17 cellular contexts compared by ENCODE assay signal in genomic region chr4:177001271-177002175, GRCh38.
DNase-seq lines count a peak whose midpoint lies in the region; ATAC-seq and TF ChIP-seq lines count a peak whose summit lies in the region.
"Had no signal": no experiment of that assay in that cellular context is flagged by ENCODE, and none has a peak within 500 bp of the region (broad histone marks: within the 10 kb centered on the region; RNA-seq: fewer than 3 reads in every experiment).

No MANE protein-coding gene starts in this region.

- no peak overlapping the region for H3K9ac ChIP-seq in neural cell (ENCODE audit: low read length)

- H3K9me3 ChIP-seq in neural cell (ENCODE audit: low read length) = no peaks in the 10 kb centered on the region

- H3K36me3 ChIP-seq in neural cell (ENCODE audit: insufficient read depth, low read length) = no peaks in the 10 kb centered on the region
- H3K36me3 ChIP-seq: gastroesophageal sphincter, right lobe of liver, WERI-Rb-1 had no signal

- TF ChIP-seq EP300 in neural cell (conservative IDR thresholded peaks at IDR 0.05; ENCODE audit: poor library complexity, severe bottlenecking) = peak; percentile 58

- no peaks in the 10 kb centered on the region for H3K27me3 ChIP-seq in neural cell (ENCODE audit: insufficient read depth, low read depth, low read length)
- H3K27me3 ChIP-seq: gastroesophageal sphincter, right lobe of liver had no signal

- TF ChIP-seq CTCF in neural cell (IDR thresholded peaks at IDR 0.05; ENCODE audit: poor library complexity, severe bottlenecking) = no peak

- H3K9me2 ChIP-seq in neural cell (ENCODE audit: insufficient read depth, low read length) = no peaks in the 10 kb centered on the region

- peak; percentile 15 for DNase-seq in GM03348 (ENCODE audit: low spot score)
- peak; percentile 80 for DNase-seq in NCI-H226
- peak; percentile 15 for DNase-seq in dermis blood vessel endothelial cell
- DNase-seq in DMS114 treated with DMSO at 0.1 percent for 48 hours (lab: John Stamatoyannopoulos, UW; ENCODE audit: unreplicated experiment) = no peak
- no peak for DNase-seq in AML-193 (lab: John Stamatoyannopoulos, UW)
- DNase-seq: activated naive CD8-positive, alpha-beta T cell treated with anti-CD3 and anti-CD28 coated beads, Interleukin-2, amount 50 U/mL, for 24 hours; cortex of kidney; left cardiac atrium; NCI-H1092; right lobe of liver; Right ventricle myocardium superior; WERI-Rb-1 had no signal

- no peaks in the 10 kb centered on the region for H3F3A ChIP-seq in neural cell (ENCODE audit: insufficient read depth, low read length, poor library complexity, severe bottlenecking)

- ATAC-seq in HG03469 (IDR thresholded peaks at IDR 0.05; ENCODE audit: unreplicated experiment) (no peak), GM21723 (IDR thresholded peaks at IDR 0.05; ENCODE audit: unreplicated experiment) (no peak)
- ATAC-seq: activated naive CD8-positive, alpha-beta T cell treated with anti-CD3 and anti-CD28 coated beads, Interleukin-2, amount 50 U/mL, for 24 hours; gastroesophageal sphincter; right lobe of liver had no signal

- no peak overlapping the region for H3K4me3 ChIP-seq in neural cell (ENCODE audit: low read length)
- H3K4me3 ChIP-seq: gastroesophageal sphincter, right lobe of liver had no signal

- H3K4me2 ChIP-seq in neural cell (ENCODE audit: low read length) = no peak overlapping the region

- H3K79me2 ChIP-seq in neural cell (replicated peaks; ENCODE audit: insufficient read depth, low read length) = no peaks in the 10 kb centered on the region

- H2AFZ ChIP-seq in neural cell (ENCODE audit: low read depth, low read length) = no peak overlapping the region

- TF ChIP-seq RAD21 in neural cell (conservative IDR thresholded peaks at IDR 0.05) = no peak

- no peaks in the 10 kb centered on the region for H4K20me1 ChIP-seq in neural cell (ENCODE audit: insufficient read depth)

- H3K27ac ChIP-seq in neural cell (ENCODE audit: low read length) = no peak overlapping the region
- H3K27ac ChIP-seq: C4-2B, gastroesophageal sphincter, right lobe of liver, WERI-Rb-1 had no signal

TF ChIP-seq in neural cell, 6 proteins besides CTCF, POLR2A, EP300 and RAD21:
- TF ChIP-seq POLR2AphosphoS5 (IDR thresholded peaks at IDR 0.05) (peak; percentile 37), EZH2 (IDR thresholded peaks at IDR 0.05; ENCODE audit: borderline replicate concordance, insufficient read depth, low read length, poor library complexity, severe bottlenecking) (no peak), MXI1 (conservative IDR thresholded peaks at IDR 0.05; ENCODE audit: poor library complexity, severe bottlenecking) (no peak)

Comparison
In these comparisons a context has a peak if more than half of its experiments do, and no peak if none do; other contexts are left out.
1. DNase-seq: peak in GM03348 (single experiment), NCI-H226 (single experiment) and dermis blood vessel endothelial cell (single experiment); none in DMS114 treated with DMSO at 0.1 percent for 48 hours (single experiment) and AML-193 (0 of 2).